Comparison of ENCODE assay signal across 8 cellular contexts in genomic region chr14:77457522-77458248, GRCh38.
DNase-seq lines count a peak whose midpoint lies in the region; ATAC-seq lines count a peak whose summit lies in the region.

Gene AHSA1, plus strand, starts transcription at chr14:77458093. Its CDS starts 97 bp downstream, at chr14:77458190.
Gene VIPAS39, minus strand, starts transcription at chr14:77457601. Its CDS starts 3,499 bp downstream, at chr14:77454102.

- DNase-seq in AG08396 (ENCODE audit: low spot score) (peak; percentile 93), NCI-H345 treated with DMSO at 0.1 percent for 48 hours (lab: John Stamatoyannopoulos, UW; ENCODE audit: unreplicated experiment) (peak; percentile 99), iris pigment epithelial cell (ENCODE audit: low read depth) (peak; percentile 100)
- peak; percentile 82 to 84 (median 84) for DNase-seq in activated CD4-positive, CD25-positive, alpha-beta regulatory T cell (lab: John Stamatoyannopoulos, UW)
- peak; percentile 96 for DNase-seq in central memory CD4-positive, alpha-beta T cell
- DNase-seq in stimulated activated CD4-positive, alpha-beta T cell treated with anti-CD3 and anti-CD28 coated beads, Interleukin-12 subunit alpha, Interleukin-12 subunit beta, amount 100 ng/mL, for 24 hours (ENCODE audit: low read depth in 2 of 2), result peak; percentile 86 to 89

- ATAC-seq in GM19023 (IDR thresholded peaks at IDR 0.05; ENCODE audit: unreplicated experiment) (peak; percentile 88), HG03280 (IDR thresholded peaks at IDR 0.05; ENCODE audit: unreplicated experiment) (peak; percentile 93)

Comparison
In these comparisons a context has a peak if more than half of its experiments do, and no peak if none do; other contexts are left out.
1. Peak in every context shown above with its lines: DNase-seq and ATAC-seq.